1 cellular context compared by ENCODE assay signal in genomic region chr14:55051165-55051425, GRCh38.
TF ChIP-seq lines count a peak whose summit lies in the region.

No MANE protein-coding gene starts in this region.

TF ChIP-seq in GM23338, 12 proteins besides CTCF, POLR2A, EP300 and RAD21:
- TF ChIP-seq REST (IDR thresholded peaks at IDR 0.05; ENCODE audit: unreplicated experiment) (no peak), NANOG (IDR thresholded peaks at IDR 0.05; ENCODE audit: borderline replicate concordance) (no peak)
